Comparison of ENCODE assay signal across 15 cellular contexts in the genomic region with DNA sequence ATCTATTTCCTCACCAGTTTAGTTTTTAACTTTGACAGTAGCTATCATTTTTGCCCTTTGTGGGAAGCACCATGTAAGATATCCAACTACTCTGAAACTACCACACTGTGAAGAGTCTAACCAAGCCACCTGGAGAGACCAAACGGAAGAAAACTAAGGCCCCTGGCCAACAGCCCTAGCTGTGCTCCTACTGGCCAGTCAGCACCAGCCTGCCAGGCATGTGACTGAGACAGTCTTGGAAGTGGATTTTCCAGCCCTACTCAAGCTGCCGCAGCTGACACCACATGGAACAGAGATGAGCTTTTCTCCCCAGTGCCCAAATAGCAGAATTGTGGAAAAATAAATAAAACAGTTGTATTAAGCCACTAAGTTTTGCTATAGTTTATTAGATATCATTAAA.
"Had no signal": no experiment of that assay in that cellular context is flagged by ENCODE, and none has a peak within 500 bp of the region (broad histone marks: within the 10 kb centered on the region; RNA-seq: fewer than 3 reads in every experiment).

No MANE protein-coding gene starts in this region.

- DNase-seq: activated CD4-positive, alpha-beta T cell treated with anti-CD3 and anti-CD28 coated beads for 48 hours; activated CD4-positive, CD25-positive, alpha-beta regulatory T cell; activated CD8-positive, alpha-beta T cell treated with anti-CD3 and anti-CD28 coated beads, Interleukin-2, amount 10 ng/mL, durations not matched to agents 7 days and 5 days; activated gamma-delta T cell; effector CD8-positive, alpha-beta T cell; foreskin melanocyte; hippocampal formation; left ventricle myocardium superior; mammary epithelial cell; stimulated activated CD4-positive, alpha-beta T cell treated with anti-CD3 and anti-CD28 coated beads, Interleukin-2, amount 100 ng/mL, for 48 hours; stimulated activated CD8-positive, alpha-beta memory T cell treated with anti-CD3 and anti-CD28 coated beads, Interleukin-4, amount 100 ng/mL, for 48 hours; stimulated activated naive CD4-positive, alpha-beta T cell; T1000; testis had no signal

- ATAC-seq: activated CD8-positive, alpha-beta T cell treated with anti-CD3 and anti-CD28 coated beads, Interleukin-2, amount 10 ng/mL, durations not matched to agents 7 days and 5 days; left ventricle myocardium superior; natural killer cell treated with Interleukin-12 subunit alpha and Interleukin-12 subunit beta and Interleukin-15 and Interleukin-18, amount 100 ng/mL, for 72 hours had no signal
